In the genomic region with DNA sequence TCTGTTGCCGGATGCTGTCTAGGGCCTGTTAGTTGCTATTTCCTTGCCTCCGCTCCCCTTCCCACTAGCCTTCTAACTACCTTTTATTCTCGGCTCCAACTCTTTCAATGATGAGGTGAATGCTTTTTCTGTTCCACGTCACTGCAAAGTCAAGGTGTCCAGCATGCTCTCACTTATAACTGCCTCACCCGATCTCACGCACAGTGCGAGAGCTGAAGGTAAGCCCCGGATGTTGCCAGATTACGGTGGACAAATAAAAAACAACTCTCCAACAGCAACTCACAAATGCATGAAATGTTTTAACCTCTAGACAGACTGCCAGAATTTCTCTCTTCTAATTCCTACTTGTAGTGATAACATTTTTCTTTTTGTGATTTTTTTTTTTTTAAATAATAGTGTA, we compare ENCODE assay signal across 21 cellular contexts.
DNase-seq lines count a peak whose midpoint lies in the region; ATAC-seq and TF ChIP-seq lines count a peak whose summit lies in the region.
"Had no signal": no experiment of that assay in that cellular context is flagged by ENCODE, and none has a peak within 500 bp of the region (broad histone marks: within the 10 kb centered on the region; RNA-seq: fewer than 3 reads in every experiment).

No MANE protein-coding gene starts in this region.

- H3K56ac ChIP-seq in IMR-90 (ENCODE audit: extremely low read depth, insufficient read depth, low read length): no peak overlapping the region

- no peak for TF ChIP-seq POLR2A in IMR-90 (IDR thresholded peaks at IDR 0.05; ENCODE audit: low read depth, low read length)

- WGBS in IMR-90 (ENCODE audit: extremely low coverage in 2 of 2, insufficient read length in 1 of 2), 2 experiments: no CpG with 5 or more reads among the region's 9 CpGs
- WGBS in heart right ventricle, 2 donors: 95 to 97% methylated on average over 9 of the region's 9 CpGs

- TF ChIP-seq CTCF in IMR-90 (conservative IDR thresholded peaks at IDR 0.05; ENCODE audit: low read depth, low read length): no peak
- TF ChIP-seq CTCF in WTC11 (IDR thresholded peaks at IDR 0.05): no peak
- TF ChIP-seq CTCF in neural crest cell (conservative IDR thresholded peaks at IDR 0.05): no peak
- TF ChIP-seq CTCF in heart right ventricle (IDR thresholded peaks at IDR 0.05): no peak

- CTCF ChIA-PET in IMR-90 (lab: Yijun Ruan, JAX) (interaction anchor here (0.6 kb wide), 1 partner anchor 429 kb away, joined by 3 read pairs; no protein-coding TSS in a partner anchor), WTC11 (lab: Charles Lee) (interaction anchor here (0.7 to 4.5 kb wide), 2 partner anchors 373 to 381 kb away, joined by 3 to 26 read pairs; no protein-coding TSS in a partner anchor)

- peaks cover 13% of the 10 kb centered on the region for H3K4me1 Mint-ChIP-seq in WTC11
- H3K4me1 Mint-ChIP-seq in neural crest cell: peaks cover 32% of the 10 kb centered on the region

- no peaks in the 10 kb centered on the region for H3K9me3 Mint-ChIP-seq in WTC11
- H3K9me3 Mint-ChIP-seq in neural crest cell: no peaks in the 10 kb centered on the region
- H3K9me3 Mint-ChIP-seq: H9 had no signal

- H2BK20ac ChIP-seq in IMR-90 (ENCODE audit: low read depth, low read length): no peak overlapping the region

- no peaks in the 10 kb centered on the region for H3K27me3 ChIP-seq in IMR-90 (ENCODE audit: control insufficient read depth, insufficient read depth, low read length)
- H3K27me3 ChIP-seq in heart right ventricle: no peaks in the 10 kb centered on the region
- H3K27me3 ChIP-seq: BLaER1 treated with 17β-estradiol and CSF1 and Interleukin-3, amounts not matched to agents 10 nM and 100 nM had no signal

- H3K36me3 ChIP-seq in IMR-90 (ENCODE audit: control insufficient read depth, insufficient read depth, low read length): peaks cover 44% of the 10 kb centered on the region
- peaks cover 0 to 47% (median 0%) of the 10 kb centered on the region in 9 donors for H3K36me3 ChIP-seq in heart right ventricle

- H3K27ac Mint-ChIP-seq in WTC11 (peak overlapping the region; percentile 19), neural crest cell (ENCODE audit: unreplicated experiment) (peak overlapping the region; percentile 9)
- H3K27ac Mint-ChIP-seq: T-helper 17 cell had no signal

- DNase-seq in DMS53 treated with DMSO at 0.1 percent for 48 hours (lab: John Stamatoyannopoulos, UW; ENCODE audit: unreplicated experiment) (peak; percentile 25), IMR-90 (no peak), WTC11 (ENCODE audit: low spot score) (no peak), neural crest cell (ENCODE audit: low read depth, low spot score) (no peak), heart right ventricle (no peak), GDM1 (lab: John Stamatoyannopoulos, UW) (no peak), glomerular visceral epithelial cell (ENCODE audit: extremely low spot score) (no peak)
- DNase-seq: DND-41, H9, Karpas-422, NCI-H1436, NCI-H2029, NCI-H226, NCI-H526 treated with DMSO at 0.1 percent for 48 hours, PC-9, RPMI8226, SHP77, SW 1271, T-helper 17 cell had no signal

- no TSS peak for BruUV-seq in IMR-90 (replicated peaks; lab: Mats Ljungman, UMichigan)

- H3K36me3 Mint-ChIP-seq in WTC11: peaks cover 15% of the 10 kb centered on the region
- peaks cover 8% of the 10 kb centered on the region for H3K36me3 Mint-ChIP-seq in neural crest cell (ENCODE audit: low read depth)

- H3K27me3 Mint-ChIP-seq in WTC11 (ENCODE audit: low read depth) (no peaks in the 10 kb centered on the region), neural crest cell (ENCODE audit: low read depth) (no peaks in the 10 kb centered on the region)

- no peak overlapping the region for H2AFZ ChIP-seq in IMR-90 (replicated peaks; ENCODE audit: low read length, poor library complexity)
- H2AFZ ChIP-seq: PC-9 had no signal

- no peak overlapping the region for H3K4ac ChIP-seq in IMR-90 (ENCODE audit: low read depth, low read length)

- no peak overlapping the region for H3K4me3 Mint-ChIP-seq in WTC11
- no peak overlapping the region for H3K4me3 Mint-ChIP-seq in neural crest cell
- H3K4me3 Mint-ChIP-seq: H9, T-helper 17 cell had no signal

- H3K79me1 ChIP-seq in IMR-90 (ENCODE audit: low read depth in 1 of 2, low read length in 2 of 2): peaks cover 11 to 34% of the 10 kb centered on the region in 2 experiments; a peak in 3 of 4 replicates

- in situ Hi-C loops in IMR-90 (cut with MboI; ENCODE audit: low sequenced_read_pairs): no loop called here

- H3K4me3 ChIP-seq in IMR-90 (ENCODE audit: insufficient read depth, low read depth, low read length) (no peak overlapping the region), heart right ventricle (no peak overlapping the region)
- H3K4me3 ChIP-seq: BLaER1 treated with 17β-estradiol and CSF1 and Interleukin-3, amounts not matched to agents 10 nM and 100 nM; PC-9 had no signal

- H4K5ac ChIP-seq in IMR-90 (ENCODE audit: low read depth, low read length): no peak overlapping the region

- H3K9ac ChIP-seq in IMR-90 (ENCODE audit: low read depth, low read length): no peak overlapping the region
- H3K9ac ChIP-seq: BLaER1 treated with 17β-estradiol and CSF1 and Interleukin-3, amounts not matched to agents 10 nM and 100 nM had no signal

- intact Hi-C loops in IMR-90 (cut with micrococcal nuclease) (no loop called here), heart right ventricle (cut with DNase I) (loop anchor here in 2 of 10 donors (10.0 kb wide), 2 partner anchors 372 to 552 kb away; no protein-coding TSS in a partner anchor)

- H2BK5ac ChIP-seq in IMR-90 (ENCODE audit: low read depth, low read length, poor library complexity, severe bottlenecking): no peak overlapping the region

- H3K9me1 ChIP-seq in IMR-90 (ENCODE audit: insufficient read depth, low read length): peaks cover 19% of the 10 kb centered on the region

- no peak overlapping the region for H4K91ac ChIP-seq in IMR-90 (ENCODE audit: insufficient read depth, low read depth, low read length)

- H3K23ac ChIP-seq in IMR-90 (ENCODE audit: low read depth, low read length): no peak overlapping the region

- H2AK9ac ChIP-seq in IMR-90 (replicated peaks; ENCODE audit: low read depth, low read length, poor library complexity): peak overlapping the region; percentile 15

- H2BK15ac ChIP-seq in IMR-90 (ENCODE audit: low read depth, low read length): no peak overlapping the region

- H3K4me1 ChIP-seq in IMR-90 (ENCODE audit: control insufficient read depth, insufficient read depth, low read length): no peaks in the 10 kb centered on the region
- H3K4me1 ChIP-seq in heart right ventricle: peaks cover 0 to 6% (median 0%) of the 10 kb centered on the region in 9 donors

- TF ChIP-seq RAD21 in IMR-90 (IDR thresholded peaks at IDR 0.05; ENCODE audit: low read length): no peak

- no peak overlapping the region for H4K8ac ChIP-seq in IMR-90 (ENCODE audit: low read depth in 2 of 2, low read length in 2 of 2)

- H3K9me3 ChIP-seq in IMR-90 (ENCODE audit: control insufficient read depth, insufficient read depth, low read length) (no peaks in the 10 kb centered on the region), heart right ventricle (no peaks in the 10 kb centered on the region)

- H3K4me2 ChIP-seq in IMR-90 (ENCODE audit: low read depth, low read length): no peak overlapping the region
- H3K4me2 ChIP-seq: BLaER1 treated with 17β-estradiol and CSF1 and Interleukin-3, amounts not matched to agents 10 nM and 100 nM; PC-9 had no signal

- dilution Hi-C loops in IMR-90 (cut with HindIII; ENCODE audit: low sequenced_read_pairs, unreplicated experiment): no loop called here

- ATAC-seq in IMR-90 (ENCODE audit: low read depth) (no peak), WTC11 (no peak), HG03108 (IDR thresholded peaks at IDR 0.05; ENCODE audit: unreplicated experiment) (no peak), heart right ventricle (no peak)
- ATAC-seq: T-helper 17 cell had no signal

- no peak overlapping the region for H3K14ac ChIP-seq in IMR-90 (replicated peaks; ENCODE audit: low read depth, low read length)

- no peak overlapping the region for H3K18ac ChIP-seq in IMR-90 (ENCODE audit: low read depth, low read length)

- no peak overlapping the region for H2BK120ac ChIP-seq in IMR-90 (ENCODE audit: low read depth, low read length)

- no peak overlapping the region for H2AK5ac ChIP-seq in IMR-90 (ENCODE audit: low read depth, low read length)

- H3K27ac ChIP-seq in IMR-90 (ENCODE audit: insufficient read depth, low read length): no peak overlapping the region
- no peak overlapping the region for H3K27ac ChIP-seq in heart right ventricle
- H3K27ac ChIP-seq: BLaER1 treated with 17β-estradiol and CSF1 and Interleukin-3, amounts not matched to agents 10 nM and 100 nM; PC-9 had no signal

- peaks cover 3% of the 10 kb centered on the region; the same call in 1 of the 2 replicates for H4K20me1 ChIP-seq in IMR-90 (ENCODE audit: insufficient read depth, low read length)
- H4K20me1 ChIP-seq: BLaER1 treated with 17β-estradiol and CSF1 and Interleukin-3, amounts not matched to agents 10 nM and 100 nM had no signal

- POLR2A ChIA-PET in IMR-90 (lab: Charles Lee; ENCODE audit: unreplicated experiment) (no interaction called here), WTC11 (lab: Charles Lee) (no interaction called here)

TF ChIP-seq in IMR-90, 13 proteins besides CTCF, POLR2A, EP300 and RAD21 (continues in another document):
- TF ChIP-seq MAFK (IDR thresholded peaks at IDR 0.05; ENCODE audit: low read depth, low read length) (no peak), MAZ (IDR thresholded peaks at IDR 0.05; ENCODE audit: borderline replicate concordance, low read depth, low read length) (no peak), FOS (IDR thresholded peaks at IDR 0.05; ENCODE audit: low read depth, low read length) (no peak), RCOR1 (IDR thresholded peaks at IDR 0.05; ENCODE audit: insufficient replicate concordance, low read length) (no peak)

TF ChIP-seq in WTC11, 78 proteins besides CTCF, POLR2A, EP300 and RAD21 (continues in another document):
- no peak for TF ChIP-seq EMX1 (CRISPR knock-in tag; IDR thresholded peaks at IDR 0.05)
- TF ChIP-seq, protein P1, sequence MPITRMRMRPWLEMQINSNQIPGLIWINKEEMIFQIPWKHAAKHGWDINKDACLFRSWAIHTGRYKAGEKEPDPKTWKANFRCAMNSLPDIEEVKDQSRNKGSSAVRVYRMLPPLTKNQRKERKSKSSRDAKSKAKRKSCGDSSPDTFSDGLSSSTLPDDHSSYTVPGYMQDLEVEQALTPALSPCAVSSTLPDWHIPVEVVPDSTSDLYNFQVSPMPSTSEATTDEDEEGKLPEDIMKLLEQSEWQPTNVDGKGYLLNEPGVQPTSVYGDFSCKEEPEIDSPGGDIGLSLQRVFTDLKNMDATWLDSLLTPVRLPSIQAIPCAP (CRISPR knock-in tag; IDR thresholded peaks at IDR 0.05): no peak
- TF ChIP-seq, protein P2, sequence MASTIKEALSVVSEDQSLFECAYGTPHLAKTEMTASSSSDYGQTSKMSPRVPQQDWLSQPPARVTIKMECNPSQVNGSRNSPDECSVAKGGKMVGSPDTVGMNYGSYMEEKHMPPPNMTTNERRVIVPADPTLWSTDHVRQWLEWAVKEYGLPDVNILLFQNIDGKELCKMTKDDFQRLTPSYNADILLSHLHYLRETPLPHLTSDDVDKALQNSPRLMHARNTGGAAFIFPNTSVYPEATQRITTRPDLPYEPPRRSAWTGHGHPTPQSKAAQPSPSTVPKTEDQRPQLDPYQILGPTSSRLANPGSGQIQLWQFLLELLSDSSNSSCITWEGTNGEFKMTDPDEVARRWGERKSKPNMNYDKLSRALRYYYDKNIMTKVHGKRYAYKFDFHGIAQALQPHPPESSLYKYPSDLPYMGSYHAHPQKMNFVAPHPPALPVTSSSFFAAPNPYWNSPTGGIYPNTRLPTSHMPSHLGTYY (CRISPR knock-in tag; IDR thresholded peaks at IDR 0.05): no peak
- no peak for TF ChIP-seq JUN (CRISPR knock-in tag; IDR thresholded peaks at IDR 0.05)
